ENCODE assay signal across 8 cellular contexts in genomic region chr16:28950648-28951409, GRCh38.
DNase-seq lines count a peak whose midpoint lies in the region; ATAC-seq lines count a peak whose summit lies in the region.

NFATC2IP (plus strand) TSS chr16:28950937; CDS start chr16:28951012, 75 bp downstream.

- H3K4me2 ChIP-seq in BLaER1 treated with 17β-estradiol and CSF1 and Interleukin-3, amounts not matched to agents 10 nM and 100 nM: peak within 1 kb of the TSS; percentile 90 to 99 (median 95)

- H3K27me3 ChIP-seq in BLaER1 treated with 17β-estradiol and CSF1 and Interleukin-3, amounts not matched to agents 10 nM and 100 nM: no peaks in the 10 kb centered on the region

- H3K4me3 ChIP-seq in BLaER1 treated with 17β-estradiol and CSF1 and Interleukin-3, amounts not matched to agents 10 nM and 100 nM: peak within 1 kb of the TSS; percentile 94 to 99 (median 98)

- H3K9me3 ChIP-seq in BLaER1 treated with 17β-estradiol and CSF1 and Interleukin-3, amounts not matched to agents 10 nM and 100 nM (replicated peaks in 1 of 11): no peaks in the 10 kb centered on the region

- H3K27ac ChIP-seq in BLaER1 treated with 17β-estradiol and CSF1 and Interleukin-3, amounts not matched to agents 10 nM and 100 nM: peak within 1 kb of the TSS; percentile 56 to 92 (median 89); a peak in 21 of 22 replicates

- H3K36me3 ChIP-seq in BLaER1 treated with 17β-estradiol and CSF1 and Interleukin-3, amounts not matched to agents 10 nM and 100 nM: peaks cover 32 to 40% (median 38%) of the 10 kb centered on the region in 11 experiments

- peak within 1 kb of the TSS; percentile 91 to 97 (median 95) for H3K9ac ChIP-seq in BLaER1 treated with 17β-estradiol and CSF1 and Interleukin-3, amounts not matched to agents 10 nM and 100 nM

- peak; percentile 91 for ATAC-seq in GM19351 (IDR thresholded peaks at IDR 0.05; ENCODE audit: unreplicated experiment)
- peak; percentile 91 for ATAC-seq in HG03521 (IDR thresholded peaks at IDR 0.05; ENCODE audit: unreplicated experiment)

- peaks cover 16 to 39% (median 28%) of the 10 kb centered on the region in 10 experiments for H3K4me1 ChIP-seq in BLaER1 treated with 17β-estradiol and CSF1 and Interleukin-3, amounts not matched to agents 10 nM and 100 nM

- DNase-seq in NCI-H748 (lab: John Stamatoyannopoulos, UW; ENCODE audit: unreplicated experiment): peak; percentile 98
- peak; percentile 100 for DNase-seq in activated CD4-positive, alpha-beta T cell treated with anti-CD3 and anti-CD28 coated beads, Interleukin-2, amount 50 U/mL, for 1 hour
- DNase-seq in dedifferentiated amniotic fluid mesenchymal stem cell (ENCODE audit: extremely low spot score): peak; percentile 100
- peak; percentile 100 for DNase-seq in left kidney (ENCODE audit: low read depth, low spot score)
- peak; percentile 100 for DNase-seq in stimulated activated CD4-positive, alpha-beta T cell treated with anti-CD3 and anti-CD28 coated beads, Interleukin-2, amount 100 ng/mL, for 24 hours

- peaks cover 0 to 35% (median 22%) of the 10 kb centered on the region in 11 experiments; a peak in 14 of 22 replicates for H4K20me1 ChIP-seq in BLaER1 treated with 17β-estradiol and CSF1 and Interleukin-3, amounts not matched to agents 10 nM and 100 nM

Comparison
In these comparisons a context has a peak if more than half of its experiments do, and no peak if none do; other contexts are left out.
1. Peak in every context shown above with its lines: DNase-seq, ATAC-seq, H3K4me3 ChIP-seq and H3K27ac ChIP-seq.